ENCODE assay signal across 13 cellular contexts in the genomic region with DNA sequence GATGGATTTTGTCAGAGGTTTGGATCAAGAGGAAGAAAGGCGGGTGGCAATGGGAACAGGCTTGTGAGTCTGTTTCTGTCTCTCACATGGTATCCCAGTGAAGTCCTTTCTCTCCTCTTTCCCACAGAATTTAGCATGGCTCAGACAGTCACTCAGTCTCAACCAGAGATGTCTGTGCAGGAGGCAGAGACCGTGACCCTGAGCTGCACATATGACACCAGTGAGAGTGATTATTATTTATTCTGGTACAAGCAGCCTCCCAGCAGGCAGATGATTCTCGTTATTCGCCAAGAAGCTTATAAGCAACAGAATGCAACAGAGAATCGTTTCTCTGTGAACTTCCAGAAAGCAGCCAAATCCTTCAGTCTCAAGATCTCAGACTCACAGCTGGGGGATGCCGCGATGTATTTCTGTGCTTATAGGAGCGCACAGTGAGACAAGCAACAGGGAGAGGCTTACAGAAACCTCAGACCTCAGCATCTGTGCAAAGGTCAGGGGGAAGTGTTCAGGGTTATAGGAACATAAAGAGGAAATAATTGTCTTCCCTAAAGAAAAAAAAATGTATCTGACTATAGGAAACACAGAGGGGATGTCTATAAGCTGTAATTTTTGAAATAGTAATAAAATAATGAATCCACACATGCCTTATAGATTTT.
A peak's percentile ranks its signal among the peaks of the same experiment; 100 is the strongest.
DNase-seq lines count a peak whose midpoint lies in the region; ATAC-seq and TF ChIP-seq lines count a peak whose summit lies in the region.
"Had no signal": no experiment of that assay in that cellular context is flagged by ENCODE, and none has a peak within 500 bp of the region (broad histone marks: within the 10 kb centered on the region; RNA-seq: fewer than 3 reads in every experiment).

No MANE protein-coding gene starts in this region.

- no peaks in the 10 kb centered on the region for H3K36me3 ChIP-seq in HEK293 (ENCODE audit: control insufficient read depth in 2 of 2, insufficient read depth in 1 of 2, low read length in 2 of 2)

- no peak overlapping the region for H3K4me3 ChIP-seq in HEK293 (ENCODE audit: low read depth, low read length)

- DNase-seq in SKM-1 treated with dmso at 0.1 percent for 144 hours (lab: John Stamatoyannopoulos, UW; ENCODE audit: unreplicated experiment) (peak; percentile 12), SKM-1 (lab: John Stamatoyannopoulos, UW; ENCODE audit: unreplicated experiment) (no peak), activated B cell treated with CpG ODN at 0.5 μM for 24 hours (no peak), kidney tubule cell (ENCODE audit: low spot score) (no peak), cerebellar cortex (ENCODE audit: low spot score) (no peak)
- no peak for DNase-seq in naive thymus-derived CD8-positive, alpha-beta T cell
- DNase-seq: activated CD4-positive, alpha-beta T cell treated with anti-CD3 and anti-CD28 coated beads for 4 hours; activated naive CD4-positive, alpha-beta T cell treated with anti-CD3 and anti-CD28 coated beads, Interleukin-2, amount 50 U/mL, for 16 hours; left ventricle myocardium superior; NCI-H446 treated with DMSO at 0.1 percent for 48 hours; substantia nigra had no signal

- H3K4me1 ChIP-seq in HEK293 (ENCODE audit: control insufficient read depth, insufficient read depth, low read length): no peaks in the 10 kb centered on the region

- CTCF ChIA-PET in HEK293 (lab: Yijun Ruan, JAX) (interaction anchor here (0.8 to 1.9 kb wide), 5 partner anchors 23 to 276 kb away, joined by 3 to 8 read pairs (median 4); no protein-coding TSS in a partner anchor), activated B cell treated with CpG ODN at 0.5 μM for 24 hours (lab: Charles Lee) (interaction anchor here (1.1 to 1.7 kb wide), 3 partner anchors 9 to 59 kb away, joined by 3 to 4 read pairs (median 4); no protein-coding TSS in a partner anchor)

- POLR2A ChIA-PET in HEK293 (lab: Yijun Ruan, JAX): no interaction called here
- POLR2A ChIA-PET in activated B cell treated with CpG ODN at 0.5 μM for 24 hours (lab: Charles Lee): no interaction called here
- POLR2A ChIA-PET in naive thymus-derived CD8-positive, alpha-beta T cell (lab: Charles Lee): interaction anchor here (0.8 kb wide), 1 partner anchor 52 kb away, joined by 4 read pairs; no protein-coding TSS in a partner anchor

- peak; percentile 20 for ATAC-seq in activated B cell treated with CpG ODN at 0.5 μM for 24 hours (ENCODE audit: low read depth)
- no peak for ATAC-seq in naive thymus-derived CD8-positive, alpha-beta T cell
- ATAC-seq in HG03039 (IDR thresholded peaks at IDR 0.05; ENCODE audit: unreplicated experiment): no peak
- ATAC-seq: left ventricle myocardium superior had no signal

- no peak overlapping the region for H3K27ac ChIP-seq in HEK293 (ENCODE audit: extremely low read depth, low read depth, low read length)

- no peaks in the 10 kb centered on the region for H3K9me3 ChIP-seq in HEK293 (ENCODE audit: control insufficient read depth, insufficient read depth, low read depth, low read length)

- H3K4me3 Mint-ChIP-seq in activated B cell treated with CpG ODN at 0.5 μM for 24 hours: no peak overlapping the region
- peak overlapping the region; percentile 55 to 80 (median 68) for H3K4me3 Mint-ChIP-seq in naive thymus-derived CD8-positive, alpha-beta T cell

- H3K4me1 Mint-ChIP-seq in activated B cell treated with CpG ODN at 0.5 μM for 24 hours: peaks cover 31% of the 10 kb centered on the region
- peaks cover 0 to 27% (median 2%) of the 10 kb centered on the region in 4 donors for H3K4me1 Mint-ChIP-seq in naive thymus-derived CD8-positive, alpha-beta T cell

- H3K27me3 Mint-ChIP-seq in activated B cell treated with CpG ODN at 0.5 μM for 24 hours: peaks cover 4% of the 10 kb centered on the region
- peaks cover 0 to 4% (median 0%) of the 10 kb centered on the region in 5 donors for H3K27me3 Mint-ChIP-seq in naive thymus-derived CD8-positive, alpha-beta T cell

- H3K36me3 Mint-ChIP-seq in activated B cell treated with CpG ODN at 0.5 μM for 24 hours (ENCODE audit: low read depth): no peaks in the 10 kb centered on the region
- no peaks in the 10 kb centered on the region for H3K36me3 Mint-ChIP-seq in naive thymus-derived CD8-positive, alpha-beta T cell

- TF ChIP-seq CTCF in HEK293 (tag by site-specific recombination; IDR thresholded peaks at IDR 0.05) (no peak), activated B cell treated with CpG ODN at 0.5 μM for 24 hours (IDR thresholded peaks at IDR 0.05) (no peak)

- intact Hi-C loops in activated B cell treated with CpG ODN at 0.5 μM for 24 hours (cut with micrococcal nuclease): loop anchor here (2.0 kb wide), 1 partner anchor 55 kb away; no protein-coding TSS in a partner anchor

- peak overlapping the region; percentile 57 for H3K27ac Mint-ChIP-seq in activated B cell treated with CpG ODN at 0.5 μM for 24 hours
- H3K27ac Mint-ChIP-seq in naive thymus-derived CD8-positive, alpha-beta T cell: peak overlapping the region in 7 of 10 donors; percentile 48 to 90 (median 78)

- H3K9me3 Mint-ChIP-seq in activated B cell treated with CpG ODN at 0.5 μM for 24 hours: peaks cover 2% of the 10 kb centered on the region
- H3K9me3 Mint-ChIP-seq in naive thymus-derived CD8-positive, alpha-beta T cell: no peaks in the 10 kb centered on the region

TF ChIP-seq in HEK293, 187 proteins besides CTCF, POLR2A, EP300 and RAD21:
- TF ChIP-seq ZNF514 (tag by site-specific recombination; IDR thresholded peaks at IDR 0.05) (no peak), ZNF621 (tag by site-specific recombination; IDR thresholded peaks at IDR 0.05) (no peak), ZNF785 (tag by site-specific recombination; IDR thresholded peaks at IDR 0.05) (no peak), ZNF843 (tag by site-specific recombination; IDR thresholded peaks at IDR 0.05) (no peak)
- TF ChIP-seq, protein P1, sequence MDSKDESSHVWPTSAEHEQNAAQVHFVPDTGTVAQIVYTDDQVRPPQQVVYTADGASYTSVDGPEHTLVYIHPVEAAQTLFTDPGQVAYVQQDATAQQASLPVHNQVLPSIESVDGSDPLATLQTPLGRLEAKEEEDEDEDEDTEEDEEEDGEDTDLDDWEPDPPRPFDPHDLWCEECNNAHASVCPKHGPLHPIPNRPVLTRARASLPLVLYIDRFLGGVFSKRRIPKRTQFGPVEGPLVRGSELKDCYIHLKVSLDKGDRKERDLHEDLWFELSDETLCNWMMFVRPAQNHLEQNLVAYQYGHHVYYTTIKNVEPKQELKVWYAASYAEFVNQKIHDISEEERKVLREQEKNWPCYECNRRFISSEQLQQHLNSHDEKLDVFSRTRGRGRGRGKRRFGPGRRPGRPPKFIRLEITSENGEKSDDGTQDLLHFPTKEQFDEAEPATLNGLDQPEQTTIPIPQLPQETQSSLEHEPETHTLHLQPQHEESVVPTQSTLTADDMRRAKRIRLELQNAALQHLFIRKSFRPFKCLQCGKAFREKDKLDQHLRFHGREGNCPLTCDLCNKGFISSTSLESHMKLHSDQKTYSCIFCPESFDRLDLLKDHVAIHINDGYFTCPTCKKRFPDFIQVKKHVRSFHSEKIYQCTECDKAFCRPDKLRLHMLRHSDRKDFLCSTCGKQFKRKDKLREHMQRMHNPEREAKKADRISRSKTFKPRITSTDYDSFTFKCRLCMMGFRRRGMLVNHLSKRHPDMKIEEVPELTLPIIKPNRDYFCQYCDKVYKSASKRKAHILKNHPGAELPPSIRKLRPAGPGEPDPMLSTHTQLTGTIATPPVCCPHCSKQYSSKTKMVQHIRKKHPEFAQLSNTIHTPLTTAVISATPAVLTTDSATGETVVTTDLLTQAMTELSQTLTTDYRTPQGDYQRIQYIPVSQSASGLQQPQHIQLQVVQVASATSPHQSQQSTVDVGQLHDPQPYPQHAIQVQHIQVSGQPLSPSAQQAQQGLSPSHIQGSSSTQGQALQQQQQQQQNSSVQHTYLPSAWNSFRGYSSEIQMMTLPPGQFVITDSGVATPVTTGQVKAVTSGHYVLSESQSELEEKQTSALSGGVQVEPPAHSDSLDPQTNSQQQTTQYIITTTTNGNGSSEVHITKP (tag by site-specific recombination; IDR thresholded peaks at IDR 0.05): 0 out of 2 replicates have a peak, but pooled peaks have one; percentile 21
- TF ChIP-seq, protein P2, sequence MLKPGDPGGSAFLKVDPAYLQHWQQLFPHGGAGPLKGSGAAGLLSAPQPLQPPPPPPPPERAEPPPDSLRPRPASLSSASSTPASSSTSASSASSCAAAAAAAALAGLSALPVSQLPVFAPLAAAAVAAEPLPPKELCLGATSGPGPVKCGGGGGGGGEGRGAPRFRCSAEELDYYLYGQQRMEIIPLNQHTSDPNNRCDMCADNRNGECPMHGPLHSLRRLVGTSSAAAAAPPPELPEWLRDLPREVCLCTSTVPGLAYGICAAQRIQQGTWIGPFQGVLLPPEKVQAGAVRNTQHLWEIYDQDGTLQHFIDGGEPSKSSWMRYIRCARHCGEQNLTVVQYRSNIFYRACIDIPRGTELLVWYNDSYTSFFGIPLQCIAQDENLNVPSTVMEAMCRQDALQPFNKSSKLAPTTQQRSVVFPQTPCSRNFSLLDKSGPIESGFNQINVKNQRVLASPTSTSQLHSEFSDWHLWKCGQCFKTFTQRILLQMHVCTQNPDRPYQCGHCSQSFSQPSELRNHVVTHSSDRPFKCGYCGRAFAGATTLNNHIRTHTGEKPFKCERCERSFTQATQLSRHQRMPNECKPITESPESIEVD (tag by site-specific recombination; IDR thresholded peaks at IDR 0.05): no peak
- TF ChIP-seq, protein P3, sequence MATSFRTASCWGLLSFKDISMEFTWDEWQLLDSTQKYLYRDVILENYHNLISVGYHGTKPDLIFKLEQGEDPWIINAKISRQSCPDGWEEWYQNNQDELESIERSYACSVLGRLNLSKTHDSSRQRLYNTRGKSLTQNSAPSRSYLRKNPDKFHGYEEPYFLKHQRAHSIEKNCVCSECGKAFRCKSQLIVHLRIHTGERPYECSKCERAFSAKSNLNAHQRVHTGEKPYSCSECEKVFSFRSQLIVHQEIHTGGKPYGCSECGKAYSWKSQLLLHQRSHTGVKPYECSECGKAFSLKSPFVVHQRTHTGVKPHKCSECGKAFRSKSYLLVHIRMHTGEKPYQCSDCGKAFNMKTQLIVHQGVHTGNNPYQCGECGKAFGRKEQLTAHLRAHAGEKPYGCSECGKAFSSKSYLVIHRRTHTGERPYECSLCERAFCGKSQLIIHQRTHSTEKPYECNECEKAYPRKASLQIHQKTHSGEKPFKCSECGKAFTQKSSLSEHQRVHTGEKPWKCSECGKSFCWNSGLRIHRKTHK (tag by site-specific recombination; IDR thresholded peaks at IDR 0.05): no peak
